1 cellular context compared by ENCODE assay signal in the genomic region with DNA sequence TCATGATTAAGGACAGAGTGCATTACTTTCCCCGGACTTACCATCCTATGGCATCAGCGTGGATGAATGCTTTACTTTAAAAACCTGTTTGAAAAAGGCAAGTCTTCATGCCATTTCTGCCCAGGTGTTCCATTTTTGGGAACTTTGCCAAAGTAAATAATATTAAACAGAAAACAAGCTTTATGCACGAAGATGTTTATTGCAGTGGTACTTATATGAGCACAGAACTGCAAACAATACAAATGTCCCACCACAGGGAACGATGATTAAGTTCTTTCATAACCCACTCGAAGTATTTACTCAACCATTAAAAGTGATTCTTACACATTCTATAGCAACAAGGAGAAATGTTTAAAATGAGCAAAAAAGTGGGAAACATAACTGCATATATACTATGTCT.
A peak's percentile ranks its signal among the peaks of the same experiment; 100 is the strongest.
TF ChIP-seq lines count a peak whose summit lies in the region.

No MANE protein-coding gene starts in this region.

TF ChIP-seq in HEK293, 187 proteins besides CTCF, POLR2A, EP300 and RAD21 (continued from another document):
- TF ChIP-seq, protein P1, sequence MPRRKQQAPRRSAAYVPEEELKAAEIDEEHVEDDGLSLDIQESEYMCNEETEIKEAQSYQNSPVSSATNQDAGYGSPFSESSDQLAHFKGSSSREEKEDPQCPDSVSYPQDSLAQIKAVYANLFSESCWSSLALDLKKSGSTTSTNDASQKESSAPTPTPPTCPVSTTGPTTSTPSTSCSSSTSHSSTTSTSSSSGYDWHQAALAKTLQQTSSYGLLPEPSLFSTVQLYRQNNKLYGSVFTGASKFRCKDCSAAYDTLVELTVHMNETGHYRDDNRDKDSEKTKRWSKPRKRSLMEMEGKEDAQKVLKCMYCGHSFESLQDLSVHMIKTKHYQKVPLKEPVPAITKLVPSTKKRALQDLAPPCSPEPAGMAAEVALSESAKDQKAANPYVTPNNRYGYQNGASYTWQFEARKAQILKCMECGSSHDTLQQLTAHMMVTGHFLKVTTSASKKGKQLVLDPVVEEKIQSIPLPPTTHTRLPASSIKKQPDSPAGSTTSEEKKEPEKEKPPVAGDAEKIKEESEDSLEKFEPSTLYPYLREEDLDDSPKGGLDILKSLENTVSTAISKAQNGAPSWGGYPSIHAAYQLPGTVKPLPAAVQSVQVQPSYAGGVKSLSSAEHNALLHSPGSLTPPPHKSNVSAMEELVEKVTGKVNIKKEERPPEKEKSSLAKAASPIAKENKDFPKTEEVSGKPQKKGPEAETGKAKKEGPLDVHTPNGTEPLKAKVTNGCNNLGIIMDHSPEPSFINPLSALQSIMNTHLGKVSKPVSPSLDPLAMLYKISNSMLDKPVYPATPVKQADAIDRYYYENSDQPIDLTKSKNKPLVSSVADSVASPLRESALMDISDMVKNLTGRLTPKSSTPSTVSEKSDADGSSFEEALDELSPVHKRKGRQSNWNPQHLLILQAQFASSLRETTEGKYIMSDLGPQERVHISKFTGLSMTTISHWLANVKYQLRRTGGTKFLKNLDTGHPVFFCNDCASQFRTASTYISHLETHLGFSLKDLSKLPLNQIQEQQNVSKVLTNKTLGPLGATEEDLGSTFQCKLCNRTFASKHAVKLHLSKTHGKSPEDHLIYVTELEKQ (tag by site-specific recombination; IDR thresholded peaks at IDR 0.05; ENCODE audit: borderline replicate concordance): no peak
- TF ChIP-seq ZNF561 (tag by site-specific recombination; IDR thresholded peaks at IDR 0.05; ENCODE audit: borderline replicate concordance) (peak; percentile 83; the same call in 1 of the 2 replicates), ZBTB48 (tag by site-specific recombination; IDR thresholded peaks at IDR 0.05) (no peak), OSR2 (tag by site-specific recombination; IDR thresholded peaks at IDR 0.05) (peak; percentile 10; the same call in 1 of the 2 replicates), ZNF2 (tag by site-specific recombination; IDR thresholded peaks at IDR 0.05) (no peak), IKZF3 (tag by site-specific recombination; IDR thresholded peaks at IDR 0.05) (peak; percentile 63), ZFP3 (tag by site-specific recombination; IDR thresholded peaks at IDR 0.05; ENCODE audit: low read depth) (no peak)
- TF ChIP-seq, protein P2, sequence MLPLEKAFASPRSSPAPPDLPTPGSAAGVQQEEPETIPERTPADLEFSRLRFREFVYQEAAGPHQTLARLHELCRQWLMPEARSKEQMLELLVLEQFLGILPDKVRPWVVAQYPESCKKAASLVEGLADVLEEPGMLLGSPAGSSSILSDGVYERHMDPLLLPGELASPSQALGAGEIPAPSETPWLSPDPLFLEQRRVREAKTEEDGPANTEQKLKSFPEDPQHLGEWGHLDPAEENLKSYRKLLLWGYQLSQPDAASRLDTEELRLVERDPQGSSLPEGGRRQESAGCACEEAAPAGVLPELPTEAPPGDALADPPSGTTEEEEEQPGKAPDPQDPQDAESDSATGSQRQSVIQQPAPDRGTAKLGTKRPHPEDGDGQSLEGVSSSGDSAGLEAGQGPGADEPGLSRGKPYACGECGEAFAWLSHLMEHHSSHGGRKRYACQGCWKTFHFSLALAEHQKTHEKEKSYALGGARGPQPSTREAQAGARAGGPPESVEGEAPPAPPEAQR (tag by site-specific recombination; IDR thresholded peaks at IDR 0.05): no peak
TF ChIP-seq in HEK293: peak in this region for 15.
